ENCODE assay signal across 2 cellular contexts in the genomic region with DNA sequence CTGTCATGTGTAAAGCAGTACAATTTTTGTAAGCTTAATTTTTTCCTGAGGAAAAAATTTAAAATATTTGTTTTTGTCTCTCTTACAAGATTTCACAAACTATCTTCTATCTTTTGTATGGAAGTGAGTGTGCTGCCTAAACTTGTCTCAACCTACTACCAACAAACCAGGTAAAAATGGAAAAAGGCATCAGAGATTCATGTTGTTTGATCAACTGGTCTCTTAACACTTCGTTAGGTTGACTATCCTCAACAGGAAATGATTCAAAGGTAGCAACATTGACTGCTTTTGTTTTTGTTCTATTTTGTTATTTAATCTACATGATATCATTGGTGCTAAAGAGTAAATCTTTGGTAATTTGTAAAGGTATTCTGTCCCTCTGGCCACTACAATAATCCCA.
TF ChIP-seq lines count a peak whose summit lies in the region.

No MANE protein-coding gene starts in this region.

TF ChIP-seq in IMR-90, 13 proteins besides CTCF, POLR2A, EP300 and RAD21:
- TF ChIP-seq RFX5 (IDR thresholded peaks at IDR 0.05; ENCODE audit: low read depth, low read length) (no peak), CEBPB (IDR thresholded peaks at IDR 0.05; ENCODE audit: low read depth, low read length) (no peak), CHD1 (IDR thresholded peaks at IDR 0.05; ENCODE audit: low read depth, low read length) (no peak), MAFK (IDR thresholded peaks at IDR 0.05; ENCODE audit: low read depth, low read length) (no peak)

TF ChIP-seq in endothelial cell of umbilical vein, 7 proteins besides CTCF, POLR2A, EP300 and RAD21:
- no peak for TF ChIP-seq EZH2 (IDR thresholded peaks at IDR 0.05; ENCODE audit: borderline replicate concordance, low read depth, low read length, severe bottlenecking)
- TF ChIP-seq GATA2 (IDR thresholded peaks at IDR 0.05; ENCODE audit: insufficient read depth, insufficient read length, low read depth, low read length) = no peak
- no peak for TF ChIP-seq POLR2AphosphoS5 (IDR thresholded peaks at IDR 0.05; ENCODE audit: insufficient read depth, low read depth, low read length)
- peak; percentile 34 for TF ChIP-seq JUN (IDR thresholded peaks at IDR 0.05; ENCODE audit: borderline replicate concordance, insufficient read depth, insufficient read length, low read depth)
- TF ChIP-seq FOS (IDR thresholded peaks at IDR 0.05; ENCODE audit: borderline replicate concordance, insufficient read depth, low read length) = peak; percentile 22
- no peak for TF ChIP-seq MYC (IDR thresholded peaks at IDR 0.05; ENCODE audit: low read depth, low read length)
- TF ChIP-seq, protein P1, sequence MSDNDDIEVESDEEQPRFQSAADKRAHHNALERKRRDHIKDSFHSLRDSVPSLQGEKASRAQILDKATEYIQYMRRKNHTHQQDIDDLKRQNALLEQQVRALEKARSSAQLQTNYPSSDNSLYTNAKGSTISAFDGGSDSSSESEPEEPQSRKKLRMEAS (IDR thresholded peaks at IDR 0.05; ENCODE audit: insufficient read depth, insufficient read length) = no peak
